ENCODE assay signal across 1 cellular context in the genomic region with DNA sequence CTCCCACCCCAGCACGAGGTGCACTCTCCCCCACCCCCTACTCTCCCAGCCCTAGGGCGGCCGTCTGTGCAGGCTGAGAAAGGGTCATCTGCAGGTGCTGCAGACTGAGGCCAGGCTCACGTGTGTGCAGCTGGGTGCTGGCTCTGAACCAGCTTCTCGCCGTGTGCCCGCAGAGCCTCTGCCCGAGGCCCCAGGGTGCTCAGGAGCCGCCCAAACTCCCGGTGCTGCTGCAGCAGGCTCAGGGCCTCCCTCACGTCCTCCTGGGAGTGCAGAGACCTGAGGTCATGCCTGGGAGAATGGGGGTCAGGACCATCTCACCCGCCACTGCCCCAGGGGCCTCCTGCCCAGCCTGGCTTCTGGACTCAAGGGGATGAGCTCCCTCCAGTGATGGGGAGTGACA.
TF ChIP-seq lines count a peak whose summit lies in the region.

No MANE protein-coding gene starts in this region.

TF ChIP-seq in SK-N-SH, 30 proteins besides CTCF, POLR2A, EP300 and RAD21 (continued from another document):
- TF ChIP-seq, protein P1, sequence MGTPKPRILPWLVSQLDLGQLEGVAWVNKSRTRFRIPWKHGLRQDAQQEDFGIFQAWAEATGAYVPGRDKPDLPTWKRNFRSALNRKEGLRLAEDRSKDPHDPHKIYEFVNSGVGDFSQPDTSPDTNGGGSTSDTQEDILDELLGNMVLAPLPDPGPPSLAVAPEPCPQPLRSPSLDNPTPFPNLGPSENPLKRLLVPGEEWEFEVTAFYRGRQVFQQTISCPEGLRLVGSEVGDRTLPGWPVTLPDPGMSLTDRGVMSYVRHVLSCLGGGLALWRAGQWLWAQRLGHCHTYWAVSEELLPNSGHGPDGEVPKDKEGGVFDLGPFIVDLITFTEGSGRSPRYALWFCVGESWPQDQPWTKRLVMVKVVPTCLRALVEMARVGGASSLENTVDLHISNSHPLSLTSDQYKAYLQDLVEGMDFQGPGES (IDR thresholded peaks at IDR 0.05; ENCODE audit: low read depth, low read length), result no peak
- TF ChIP-seq RFX5 (IDR thresholded peaks at IDR 0.05; ENCODE audit: low read length) (no peak), REST (IDR thresholded peaks at IDR 0.05; ENCODE audit: low read depth, low read length) (no peak), CHD2 (IDR thresholded peaks at IDR 0.05; ENCODE audit: low read length, partially characterized antibody) (no peak), SMC3 (IDR thresholded peaks at IDR 0.05; ENCODE audit: low read depth, low read length) (no peak)
